Comparison of ENCODE assay signal across 13 cellular contexts in the genomic region with DNA sequence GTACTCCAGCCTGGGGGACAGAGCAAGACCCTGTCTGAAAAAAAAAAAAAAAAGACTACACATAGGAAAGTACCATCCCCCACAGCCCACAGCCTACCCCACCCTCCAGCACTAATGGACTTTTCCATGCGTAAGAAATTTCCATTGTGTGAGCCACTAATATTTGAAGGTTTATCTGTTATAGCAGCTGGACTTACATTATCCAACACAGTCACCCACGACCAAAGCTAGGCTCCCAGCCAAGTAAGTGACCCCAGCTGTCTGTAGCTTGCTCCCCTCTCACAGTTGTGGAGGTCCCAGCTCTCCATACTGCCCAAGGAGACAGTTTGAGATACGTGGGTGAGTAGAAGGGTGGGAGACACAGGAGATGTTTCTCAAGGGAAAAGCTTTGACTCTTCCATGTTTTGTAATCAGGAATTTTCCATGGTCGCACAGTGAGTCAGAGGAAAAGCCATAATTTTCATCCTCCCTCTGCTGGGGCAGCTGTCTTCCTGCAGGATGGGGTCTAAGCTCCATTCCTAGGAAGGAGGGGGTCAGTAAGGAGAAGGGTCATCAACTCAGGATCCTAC. TPM values are rescaled to one million over a fixed set of nuclear protein-coding genes. Genes with fewer than 3 reads are reported as not detected.
DNase-seq lines count a peak whose midpoint lies in the region; FAIRE-seq and TF ChIP-seq lines count a peak whose summit lies in the region.
"Had no signal": no experiment of that assay in that cellular context is flagged by ENCODE, and none has a peak within 500 bp of the region (broad histone marks: within the 10 kb centered on the region; RNA-seq: fewer than 3 reads in every experiment).

No MANE protein-coding gene starts in this region.

- H3K9ac ChIP-seq in astrocyte (ENCODE audit: low read length) = peak overlapping the region; percentile 61

- H3K4me3 Mint-ChIP-seq in activated CD4-positive, alpha-beta T cell treated with anti-CD3 and anti-CD28 coated beads, Interleukin-2, amount 10 ng/mL, durations not matched to agents 24 days and 14 days = no peak overlapping the region
- no peak overlapping the region for H3K4me3 Mint-ChIP-seq in astrocyte (ENCODE audit: unreplicated experiment)

- peak overlapping the region; percentile 57 for H2AFZ ChIP-seq in astrocyte (ENCODE audit: low read depth, low read length)

- H3K79me2 ChIP-seq in astrocyte (ENCODE audit: insufficient read depth, low read length) = no peaks in the 10 kb centered on the region

- intact Hi-C loops in activated CD4-positive, alpha-beta T cell treated with anti-CD3 and anti-CD28 coated beads, Interleukin-2, amount 10 ng/mL, durations not matched to agents 24 days and 14 days (cut with micrococcal nuclease) = no loop called here
- intact Hi-C loops in tibial artery (cut with DNase I; ENCODE audit: low total_unique reads) = loop anchor here (5.0 kb wide), 1 partner anchor 55 kb away; a partner anchor contains a TSS

- no peaks in the 10 kb centered on the region for H3K9me3 ChIP-seq in astrocyte (ENCODE audit: insufficient read depth, low read depth, low read length)
- H3K9me3 ChIP-seq in right atrium auricular region = no peaks in the 10 kb centered on the region
- no peaks in the 10 kb centered on the region for H3K9me3 ChIP-seq in tibial artery
- H3K9me3 ChIP-seq: sigmoid colon had no signal

- no peaks in the 10 kb centered on the region for H3K9me3 Mint-ChIP-seq in activated CD4-positive, alpha-beta T cell treated with anti-CD3 and anti-CD28 coated beads, Interleukin-2, amount 10 ng/mL, durations not matched to agents 24 days and 14 days
- peaks cover 5% of the 10 kb centered on the region for H3K9me3 Mint-ChIP-seq in astrocyte (ENCODE audit: unreplicated experiment)

- H3K4me1 ChIP-seq in astrocyte (ENCODE audit: insufficient read depth, low read length) = peaks cover 29% of the 10 kb centered on the region
- H3K4me1 ChIP-seq in right atrium auricular region = peaks cover 0 to 37% of the 10 kb centered on the region in 2 donors
- peaks cover 0 to 48% (median 26%) of the 10 kb centered on the region in 4 donors for H3K4me1 ChIP-seq in tibial artery

- H3K27ac ChIP-seq in astrocyte (ENCODE audit: low read depth, low read length) (peak overlapping the region; percentile 77), right atrium auricular region (peak overlapping the region; percentile 58 to 77), tibial artery (peak overlapping the region; percentile 69 to 73)

- H3K4me1 Mint-ChIP-seq in activated CD4-positive, alpha-beta T cell treated with anti-CD3 and anti-CD28 coated beads, Interleukin-2, amount 10 ng/mL, durations not matched to agents 24 days and 14 days = peaks cover 16% of the 10 kb centered on the region
- H3K4me1 Mint-ChIP-seq in astrocyte (ENCODE audit: low read depth, unreplicated experiment) = peaks cover 23% of the 10 kb centered on the region

- H3K27me3 ChIP-seq in astrocyte (ENCODE audit: insufficient read depth, low read length) = no peaks in the 10 kb centered on the region
- no peaks in the 10 kb centered on the region for H3K27me3 ChIP-seq in right atrium auricular region
- no peaks in the 10 kb centered on the region for H3K27me3 ChIP-seq in tibial artery
- H3K27me3 ChIP-seq: sigmoid colon had no signal

- no peak overlapping the region for H3K27ac Mint-ChIP-seq in activated CD4-positive, alpha-beta T cell treated with anti-CD3 and anti-CD28 coated beads, Interleukin-2, amount 10 ng/mL, durations not matched to agents 24 days and 14 days
- H3K27ac Mint-ChIP-seq in astrocyte (ENCODE audit: unreplicated experiment) = peak overlapping the region; percentile 58

- DNase-seq in activated CD4-positive, alpha-beta T cell treated with anti-CD3 and anti-CD28 coated beads, Interleukin-2, amount 10 ng/mL, durations not matched to agents 24 days and 14 days = peak; percentile 48
- no peak for DNase-seq in activated CD4-positive, alpha-beta T cell treated with anti-CD3 and anti-CD28 coated beads for 1 hour
- DNase-seq in astrocyte (ENCODE audit: low read depth) (peak; percentile 52), right atrium auricular region (ENCODE audit: low spot score) (no peak), tibial artery (no peak), NCI-H1436 treated with DMSO at 0.1 percent for 48 hours (lab: John Stamatoyannopoulos, UW) (no peak), GM19238 (ENCODE audit: insufficient read length, low spot score) (no peak), SK-N-DZ (ENCODE audit: low spot score) (no peak)
- DNase-seq: activated CD4-positive, alpha-beta T cell treated with anti-CD3 and anti-CD28 coated beads for 4 hours; activated gamma-delta T cell treated with Interleukin-2 at 50 U/mL for 16 hours; sigmoid colon had no signal

- no peak for FAIRE-seq in astrocyte (lab: Jason Lieb, UNC)
- FAIRE-seq: A204.1 had no signal

- no peak overlapping the region for H3K4me3 ChIP-seq in astrocyte (ENCODE audit: insufficient read depth, low read depth, low read length)
- H3K4me3 ChIP-seq in right atrium auricular region = no peak overlapping the region
- no peak overlapping the region for H3K4me3 ChIP-seq in tibial artery
- H3K4me3 ChIP-seq: sigmoid colon had no signal

- no peaks in the 10 kb centered on the region for H3K36me3 ChIP-seq in astrocyte (ENCODE audit: insufficient read depth, low read length)
- H3K36me3 ChIP-seq in right atrium auricular region = no peaks in the 10 kb centered on the region
- H3K36me3 ChIP-seq in tibial artery = no peaks in the 10 kb centered on the region
- H3K36me3 ChIP-seq: sigmoid colon had no signal

- no peaks in the 10 kb centered on the region for H4K20me1 ChIP-seq in astrocyte (ENCODE audit: insufficient read depth, low read length)

- H3K27me3 Mint-ChIP-seq in activated CD4-positive, alpha-beta T cell treated with anti-CD3 and anti-CD28 coated beads, Interleukin-2, amount 10 ng/mL, durations not matched to agents 24 days and 14 days = no peaks in the 10 kb centered on the region
- no peaks in the 10 kb centered on the region for H3K27me3 Mint-ChIP-seq in astrocyte (ENCODE audit: low read depth, unreplicated experiment)

- H3K36me3 Mint-ChIP-seq in activated CD4-positive, alpha-beta T cell treated with anti-CD3 and anti-CD28 coated beads, Interleukin-2, amount 10 ng/mL, durations not matched to agents 24 days and 14 days (ENCODE audit: low read depth) = no peaks in the 10 kb centered on the region
- H3K36me3 Mint-ChIP-seq in astrocyte (ENCODE audit: low read depth, unreplicated experiment) = no peaks in the 10 kb centered on the region

- peak overlapping the region; percentile 59 for H3K4me2 ChIP-seq in astrocyte (ENCODE audit: low read length)

- TF ChIP-seq CTCF in astrocyte (IDR thresholded peaks at IDR 0.05; ENCODE audit: insufficient read depth, low read depth, low read length) (peak; percentile 40), right atrium auricular region (IDR thresholded peaks at IDR 0.05) (peak in 1 of 2 donors; percentile 34), tibial artery (IDR thresholded peaks at IDR 0.05) (peak in 1 of 2 experiments; percentile 33)

RNA-seq across cellular contexts. Expression of a gene that starts 57.4 kb away (rescaled TPM):
- 0.12 and 0.17 TPM in 2 replicates for total RNA-seq in activated CD4-positive, alpha-beta T cell treated with anti-CD3 and anti-CD28 coated beads, Interleukin-2, amount 10 ng/mL, durations not matched to agents 24 days and 14 days
- 384 and 472 TPM in 2 replicates for total RNA-seq in astrocyte
- total RNA-seq in right atrium auricular region = 100 to 1,000 TPM; 396 to 398 TPM
- polyA plus RNA-seq in SK-N-DZ (2014; cell fraction: cytosol; rRNA removed) = not detected in 2 replicates
- polyA plus RNA-seq in SK-N-DZ (2014; cell fraction: nucleus; rRNA removed) = not detected in 2 replicates
- total RNA-seq: G401 had no signal

Comparison
In these comparisons a context has a peak if more than half of its experiments do, and no peak if none do; other contexts are left out.
1. DNase-seq: peak in activated CD4-positive, alpha-beta T cell treated with anti-CD3 and anti-CD28 coated beads, Interleukin-2, amount 10 ng/mL, durations not matched to agents 24 days and 14 days (single experiment) and astrocyte (single experiment); none in activated CD4-positive, alpha-beta T cell treated with anti-CD3 and anti-CD28 coated beads for 1 hour (single experiment), right atrium auricular region (single experiment), tibial artery (0 of 2), NCI-H1436 treated with DMSO at 0.1 percent for 48 hours (single experiment), GM19238 (single experiment) and SK-N-DZ (single experiment).
2. RNA of a gene that starts 57.4 kb away (total RNA-seq): 384 to 472 TPM in astrocyte and 396 to 398 TPM in right atrium auricular region; 0.12 to 0.17 TPM in activated CD4-positive, alpha-beta T cell treated with anti-CD3 and anti-CD28 coated beads, Interleukin-2, amount 10 ng/mL, durations not matched to agents 24 days and 14 days; every median in the first group is over 100 times any median in the second.
3. Peak in every context shown above with its lines, with median percentiles within 50 percentile points of each other: H3K27ac ChIP-seq.